In the genomic region with DNA sequence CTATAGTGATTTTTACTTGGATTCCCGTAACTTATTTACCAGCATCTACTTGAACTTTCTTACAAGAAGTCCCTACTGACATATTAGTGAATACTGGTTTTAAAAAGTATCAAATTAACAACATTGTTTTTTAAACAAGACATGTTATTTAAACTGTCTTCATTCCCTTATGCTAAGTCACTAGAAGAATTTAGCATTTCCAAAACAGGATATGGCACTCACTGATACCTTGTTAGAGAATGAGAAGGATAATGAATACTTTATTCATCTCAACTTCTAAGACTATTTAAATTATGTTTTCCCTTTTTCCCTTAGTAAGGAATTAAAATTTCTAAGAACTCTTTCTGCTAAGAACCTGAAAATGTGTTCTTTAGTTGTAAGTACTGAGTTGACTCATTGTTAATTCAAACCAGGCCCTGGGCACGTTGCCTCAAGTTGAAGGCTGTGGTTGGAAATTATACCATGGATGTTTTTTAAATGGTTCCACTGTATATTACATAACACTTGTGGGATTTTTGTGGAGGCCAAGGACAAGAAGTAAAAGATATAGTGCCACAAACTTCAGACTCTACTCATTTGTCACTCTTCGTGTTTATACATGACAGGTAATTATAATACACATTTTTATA, we compare ENCODE assay signal across 14 cellular contexts.
A peak's percentile ranks its signal among the peaks of the same experiment; 100 is the strongest.
DNase-seq lines count a peak whose midpoint lies in the region; ATAC-seq and TF ChIP-seq lines count a peak whose summit lies in the region.
"Had no signal": no experiment of that assay in that cellular context is flagged by ENCODE, and none has a peak within 500 bp of the region (broad histone marks: within the 10 kb centered on the region; RNA-seq: fewer than 3 reads in every experiment).

No MANE protein-coding gene starts in this region.

- intact Hi-C loops in PC-3 (cut with micrococcal nuclease) (no loop called here), psoas muscle (cut with DNase I) (no loop called here)

- no peak overlapping the region for H3K9ac ChIP-seq in PC-3 (ENCODE audit: low read length)

- no peaks in the 10 kb centered on the region for H3K9me3 ChIP-seq in PC-3 (ENCODE audit: low read length)
- H3K9me3 ChIP-seq in psoas muscle, result no peaks in the 10 kb centered on the region
- H3K9me3 ChIP-seq: right lobe of liver had no signal

- H3F3A ChIP-seq in PC-3 (ENCODE audit: low read length, unreplicated experiment), result no peaks in the 10 kb centered on the region

- H3K4me1 ChIP-seq in PC-3 (ENCODE audit: insufficient read depth, low read length) (no peaks in the 10 kb centered on the region), psoas muscle (no peaks in the 10 kb centered on the region)
- H3K4me1 ChIP-seq: right lobe of liver had no signal

- no TSS peak for BruUV-seq in PC-3 (replicated peaks; lab: Mats Ljungman, UMichigan)

- no peak overlapping the region for H3K27ac ChIP-seq in PC-3 (ENCODE audit: low read length)
- H3K27ac ChIP-seq in psoas muscle, result no peak overlapping the region
- H3K27ac ChIP-seq: right lobe of liver, RWPE1 had no signal

- POLR2A ChIA-PET in PC-3 (lab: Charles Lee; ENCODE audit: unreplicated experiment), result interaction anchor here (0.7 kb wide), 1 partner anchor 335 kb away, joined by 3 read pairs; no protein-coding TSS in a partner anchor

- CTCF ChIA-PET in PC-3 (lab: Charles Lee), result no interaction called here

- H3K4me3 ChIP-seq in PC-3 (ENCODE audit: low read length), result no peak overlapping the region
- no peak overlapping the region for H3K4me3 ChIP-seq in psoas muscle
- H3K4me3 ChIP-seq: right lobe of liver had no signal

- H3K27me3 ChIP-seq in PC-3 (ENCODE audit: low read length) (no peaks in the 10 kb centered on the region), psoas muscle (ENCODE audit: insufficient read depth in 3 of 3, low read length in 2 of 3) (no peaks in the 10 kb centered on the region)
- H3K27me3 ChIP-seq: right lobe of liver had no signal

- no peaks in the 10 kb centered on the region for H3K36me3 ChIP-seq in PC-3 (ENCODE audit: low read depth, low read length)
- H3K36me3 ChIP-seq in psoas muscle (ENCODE audit: insufficient read depth in 1 of 2, low read depth in 1 of 2), result no peaks in the 10 kb centered on the region
- H3K36me3 ChIP-seq: right lobe of liver had no signal

- no peak for TF ChIP-seq CTCF in PC-3 (conservative IDR thresholded peaks at IDR 0.05; ENCODE audit: low read depth, low read length)
- no peak for TF ChIP-seq CTCF in psoas muscle (IDR thresholded peaks at IDR 0.05)

- in situ Hi-C loops in ACHN (cut with HindIII; ENCODE audit: low pct_ligation_motif_present, low pct_unique_long_range_greater_than_20kb, low sequenced_read_pairs), result no loop called here

- H3K79me2 ChIP-seq in PC-3 (ENCODE audit: low read length), result no peaks in the 10 kb centered on the region

- H3K4me2 ChIP-seq in PC-3 (ENCODE audit: low read length), result no peak overlapping the region

- DNase-seq in GM04504 (ENCODE audit: low read depth) (peak; percentile 26), PC-3 (peak; percentile 6), fibroblast of gingiva (ENCODE audit: low read depth) (peak; percentile 86), psoas muscle (peak; percentile 30 to 32), hypothalamus (lab: John Stamatoyannopoulos, UW) (no peak), iPS-NIHi11 (ENCODE audit: low spot score) (no peak), ACHN (no peak)
- no peak for DNase-seq in central memory CD4-positive, alpha-beta T cell
- DNase-seq: activated CD8-positive, alpha-beta memory T cell treated with anti-CD3 and anti-CD28 coated beads, Interleukin-2, amount 50 U/mL, for 48 hours; immature natural killer cell; NCI-H446; right lobe of liver; substantia nigra had no signal

- 57 to 59% (median 58%) methylated on average over 3 of the region's 3 CpGs for WGBS in psoas muscle, 3 donors

- no peak overlapping the region for H2AFZ ChIP-seq in PC-3 (ENCODE audit: low read length)

- no peaks in the 10 kb centered on the region for H4K20me1 ChIP-seq in PC-3 (ENCODE audit: low read length)

- ATAC-seq in PC-3 (no peak), psoas muscle (no peak)
- ATAC-seq: right lobe of liver had no signal

- no peaks in the 10 kb centered on the region for H3K9me2 ChIP-seq in PC-3 (replicated peaks; ENCODE audit: low read length)

Comparison
In these comparisons a context has a peak if more than half of its experiments do, and no peak if none do; other contexts are left out.
1. DNase-seq: peak in GM04504 (single experiment), PC-3 (single experiment), fibroblast of gingiva (single experiment) and psoas muscle (2 of 2); none in hypothalamus (0 of 51), central memory CD4-positive, alpha-beta T cell (single experiment), iPS-NIHi11 (single experiment) and ACHN (single experiment).